Comparison of ENCODE assay signal across 33 cellular contexts in genomic region chr2:22932288-22932687, GRCh38.
"Had no signal": no experiment of that assay in that cellular context is flagged by ENCODE, and none has a peak within 500 bp of the region (broad histone marks: within the 10 kb centered on the region; RNA-seq: fewer than 3 reads in every experiment).

No MANE protein-coding gene starts in this region.

- H3K4me3 Mint-ChIP-seq: activated CD4-positive, alpha-beta memory T cell treated with anti-CD3 and anti-CD28 coated beads, Interleukin-2, amount 10 ng/mL, durations not matched to agents 7 days and 5 days; activated CD4-positive, alpha-beta T cell treated with anti-CD3 and anti-CD28 coated beads for 36 hours; activated CD4-positive, alpha-beta T cell treated with anti-CD3 and anti-CD28 coated beads, Interleukin-2, amount 10 ng/mL, durations not matched to agents 7 days and 5 days; activated CD8-positive, alpha-beta memory T cell treated with anti-CD3 and anti-CD28 coated beads, Interleukin-2, amount 10 ng/mL, durations not matched to agents 7 days and 5 days; activated CD8-positive, alpha-beta T cell treated with anti-CD3 and anti-CD28 coated beads, Interleukin-2, amount 10 ng/mL, durations not matched to agents 7 days and 5 days; activated naive CD4-positive, alpha-beta T cell treated with anti-CD3 and anti-CD28 coated beads, Interleukin-2, amount 10 ng/mL, durations not matched to agents 7 days and 5 days; activated naive CD4-positive, alpha-beta T cell treated with anti-CD3 and anti-CD28 coated beads, Interleukin-2, amount 50 U/mL, for 24 hours; activated naive CD8-positive, alpha-beta T cell; activated naive CD8-positive, alpha-beta T cell treated with anti-CD3 and anti-CD28 coated beads, Interleukin-2, amount 10 ng/mL, durations not matched to agents 7 days and 5 days; activated naive CD8-positive, alpha-beta T cell treated with anti-CD3 and anti-CD28 coated beads, Interleukin-2, amount 50 U/mL, for 24 hours; activated T-cell treated with anti-CD3 and anti-CD28 coated beads, Interleukin-2, amount 50 U/mL, for 24 hours; brain; T-cell; T-helper 17 cell; WTC11 had no signal

- H3K27ac ChIP-seq: ascending aorta, cardiac muscle cell, WERI-Rb-1 had no signal

- H3K4me3 ChIP-seq: ascending aorta, cardiac muscle cell had no signal

- ATAC-seq: activated CD4-positive, alpha-beta T cell treated with anti-CD3 and anti-CD28 coated beads for 36 hours; activated CD4-positive, CD25-positive, alpha-beta regulatory T cell treated with anti-CD3 and anti-CD28 coated beads, Interleukin-2, amount 50 U/mL, for 24 hours; activated CD8-positive, alpha-beta memory T cell treated with anti-CD3 and anti-CD28 coated beads, Interleukin-2, amount 10 ng/mL, durations not matched to agents 7 days and 5 days; activated CD8-positive, alpha-beta T cell treated with anti-CD3 and anti-CD28 coated beads, Interleukin-2, amount 10 ng/mL, durations not matched to agents 7 days and 5 days; activated naive CD8-positive, alpha-beta T cell treated with anti-CD3 and anti-CD28 coated beads, Interleukin-2, amount 50 U/mL, for 24 hours; T-cell; T-helper 17 cell; WTC11 had no signal

- H3K9me3 Mint-ChIP-seq: activated CD4-positive, alpha-beta memory T cell treated with anti-CD3 and anti-CD28 coated beads, Interleukin-2, amount 10 ng/mL, durations not matched to agents 7 days and 5 days; activated CD4-positive, alpha-beta T cell treated with anti-CD3 and anti-CD28 coated beads, Interleukin-2, amount 10 ng/mL, durations not matched to agents 7 days and 5 days; activated naive CD4-positive, alpha-beta T cell treated with anti-CD3 and anti-CD28 coated beads, Interleukin-2, amount 10 ng/mL, durations not matched to agents 7 days and 5 days; activated naive CD8-positive, alpha-beta T cell treated with anti-CD3 and anti-CD28 coated beads, Interleukin-2, amount 10 ng/mL, durations not matched to agents 7 days and 5 days; activated naive CD8-positive, alpha-beta T cell treated with anti-CD3 and anti-CD28 coated beads, Interleukin-2, amount 50 U/mL, for 24 hours; activated T-helper 2 cell treated with anti-CD3 and anti-CD28 coated beads, Interferon-gamma antibody, Interleukin-2, Interleukin-4, amounts not matched to agents 10 μg/mL and 5 μg/mL and 100 μg/mL, durations not matched to agents 14 hours and 24 hours and 36 hours; WTC11 had no signal

- H3K36me3 ChIP-seq: ascending aorta, cardiac muscle cell, WERI-Rb-1 had no signal

- H3K4me1 ChIP-seq: ascending aorta had no signal

- H3K27me3 Mint-ChIP-seq: activated CD4-positive, alpha-beta memory T cell treated with anti-CD3 and anti-CD28 coated beads, Interleukin-2, amount 10 ng/mL, durations not matched to agents 7 days and 5 days; activated CD8-positive, alpha-beta memory T cell treated with anti-CD3 and anti-CD28 coated beads, Interleukin-2, amount 10 ng/mL, durations not matched to agents 7 days and 5 days; activated naive CD4-positive, alpha-beta T cell treated with anti-CD3 and anti-CD28 coated beads, Interleukin-2, amount 10 ng/mL, durations not matched to agents 7 days and 5 days; activated T-cell treated with anti-CD3 and anti-CD28 coated beads, Interleukin-2, amount 50 U/mL, for 24 hours; T-helper 17 cell had no signal

- H3K27ac Mint-ChIP-seq: activated CD4-positive, alpha-beta memory T cell treated with anti-CD3 and anti-CD28 coated beads, Interleukin-2, amount 10 ng/mL, durations not matched to agents 7 days and 5 days; activated CD4-positive, alpha-beta T cell treated with anti-CD3 and anti-CD28 coated beads for 36 hours; activated CD4-positive, alpha-beta T cell treated with anti-CD3 and anti-CD28 coated beads, Interleukin-2, amount 10 ng/mL, durations not matched to agents 7 days and 5 days; activated CD8-positive, alpha-beta memory T cell treated with anti-CD3 and anti-CD28 coated beads, Interleukin-2, amount 10 ng/mL, durations not matched to agents 7 days and 5 days; activated CD8-positive, alpha-beta T cell treated with anti-CD3 and anti-CD28 coated beads, Interleukin-2, amount 10 ng/mL, durations not matched to agents 7 days and 5 days; activated naive CD4-positive, alpha-beta T cell treated with anti-CD3 and anti-CD28 coated beads, Interleukin-2, amount 10 ng/mL, durations not matched to agents 7 days and 5 days; activated naive CD4-positive, alpha-beta T cell treated with anti-CD3 and anti-CD28 coated beads, Interleukin-2, amount 50 U/mL, for 24 hours; activated naive CD8-positive, alpha-beta T cell; activated naive CD8-positive, alpha-beta T cell treated with anti-CD3 and anti-CD28 coated beads, Interleukin-2, amount 10 ng/mL, durations not matched to agents 7 days and 5 days; activated naive CD8-positive, alpha-beta T cell treated with anti-CD3 and anti-CD28 coated beads, Interleukin-2, amount 50 U/mL, for 24 hours; activated T-cell treated with anti-CD3 and anti-CD28 coated beads, Interleukin-2, amount 50 U/mL, for 24 hours; activated T-helper 2 cell treated with anti-CD3 and anti-CD28 coated beads, Interferon-gamma antibody, Interleukin-2, Interleukin-4, amounts not matched to agents 10 μg/mL and 5 μg/mL and 100 μg/mL, durations not matched to agents 14 hours and 24 hours and 36 hours; brain; T-cell; T-helper 17 cell; WTC11 had no signal

- H3K36me3 Mint-ChIP-seq: activated CD8-positive, alpha-beta memory T cell treated with anti-CD3 and anti-CD28 coated beads, Interleukin-2, amount 10 ng/mL, durations not matched to agents 7 days and 5 days; activated naive CD4-positive, alpha-beta T cell treated with anti-CD3 and anti-CD28 coated beads, Interleukin-2, amount 10 ng/mL, durations not matched to agents 7 days and 5 days; activated naive CD4-positive, alpha-beta T cell treated with anti-CD3 and anti-CD28 coated beads, Interleukin-2, amount 50 U/mL, for 24 hours; activated naive CD8-positive, alpha-beta T cell; activated naive CD8-positive, alpha-beta T cell treated with anti-CD3 and anti-CD28 coated beads, Interleukin-2, amount 10 ng/mL, durations not matched to agents 7 days and 5 days; brain; T-cell; WTC11 had no signal

- DNase-seq: activated CD4-positive, alpha-beta memory T cell treated with anti-CD3 and anti-CD28 coated beads, Interleukin-2, amount 10 ng/mL, durations not matched to agents 7 days and 5 days; activated CD4-positive, alpha-beta T cell treated with anti-CD3 and anti-CD28 coated beads for 1 hour; activated CD4-positive, alpha-beta T cell treated with anti-CD3 and anti-CD28 coated beads for 36 hours; activated CD4-positive, alpha-beta T cell treated with anti-CD3 and anti-CD28 coated beads for 48 hours; activated CD4-positive, alpha-beta T cell treated with anti-CD3 and anti-CD28 coated beads, Interleukin-2, amount 10 ng/mL, durations not matched to agents 7 days and 5 days; activated CD4-positive, alpha-beta T cell treated with anti-CD3 and anti-CD28 coated beads, Interleukin-2, amount 50 U/mL, for 48 hours; activated CD4-positive, CD25-positive, alpha-beta regulatory T cell; activated CD8-positive, alpha-beta memory T cell treated with anti-CD3 and anti-CD28 coated beads for 24 hours; activated CD8-positive, alpha-beta memory T cell treated with anti-CD3 and anti-CD28 coated beads, Interleukin-2, amount 10 ng/mL, durations not matched to agents 7 days and 5 days; activated CD8-positive, alpha-beta memory T cell treated with anti-CD3 and anti-CD28 coated beads, Interleukin-2, amount 50 U/mL, for 48 hours; activated CD8-positive, alpha-beta T cell treated with anti-CD3 and anti-CD28 coated beads, Interleukin-2, amount 10 ng/mL, durations not matched to agents 7 days and 5 days; activated effector memory CD4-positive, alpha-beta T cell treated with Interleukin-2 at 50 U/mL for 16 hours; activated gamma-delta T cell; activated naive CD4-positive, alpha-beta T cell treated with anti-CD3 and anti-CD28 coated beads, Interleukin-2, amount 10 ng/mL, durations not matched to agents 7 days and 5 days; activated naive CD4-positive, alpha-beta T cell treated with Interleukin-2 at 50 U/mL for 16 hours; activated naive CD8-positive, alpha-beta T cell treated with anti-CD3 and anti-CD28 coated beads, Interleukin-2, amount 10 ng/mL, durations not matched to agents 7 days and 5 days; activated naive CD8-positive, alpha-beta T cell treated with anti-CD3 and anti-CD28 coated beads, Interleukin-2, amount 50 U/mL, for 24 hours; activated T-cell treated with anti-CD3 and anti-CD28 coated beads, Interleukin-2, amount 50 U/mL, for 24 hours; activated T-cell treated with anti-CD3 and anti-CD28 coated beads, Interleukin-2, amount 50 U/mL, for 48 hours; amygdala; anterior cingulate cortex; central memory CD4-positive, alpha-beta T cell; T-cell; T-helper 17 cell; WERI-Rb-1 had no signal

- H3K4me1 Mint-ChIP-seq: activated CD4-positive, alpha-beta memory T cell treated with anti-CD3 and anti-CD28 coated beads, Interleukin-2, amount 10 ng/mL, durations not matched to agents 7 days and 5 days; activated CD4-positive, alpha-beta T cell treated with anti-CD3 and anti-CD28 coated beads for 36 hours; activated CD4-positive, alpha-beta T cell treated with anti-CD3 and anti-CD28 coated beads, Interleukin-2, amount 10 ng/mL, durations not matched to agents 7 days and 5 days; activated CD8-positive, alpha-beta memory T cell treated with anti-CD3 and anti-CD28 coated beads, Interleukin-2, amount 10 ng/mL, durations not matched to agents 7 days and 5 days; activated naive CD4-positive, alpha-beta T cell treated with anti-CD3 and anti-CD28 coated beads, Interleukin-2, amount 10 ng/mL, durations not matched to agents 7 days and 5 days; activated naive CD4-positive, alpha-beta T cell treated with anti-CD3 and anti-CD28 coated beads, Interleukin-2, amount 50 U/mL, for 24 hours; activated naive CD8-positive, alpha-beta T cell treated with anti-CD3 and anti-CD28 coated beads, Interleukin-2, amount 10 ng/mL, durations not matched to agents 7 days and 5 days; activated naive CD8-positive, alpha-beta T cell treated with anti-CD3 and anti-CD28 coated beads, Interleukin-2, amount 50 U/mL, for 24 hours; T-cell; T-helper 17 cell had no signal

- H3K9me3 ChIP-seq: ascending aorta had no signal

- H3K27me3 ChIP-seq: ascending aorta, cardiac muscle cell had no signal
